ENCODE assay signal across 13 cellular contexts in genomic region chr10:16788125-16788524, GRCh38. TPM values are rescaled to one million over a fixed set of nuclear protein-coding genes. Genes with fewer than 3 reads are reported as not detected.
DNase-seq lines count a peak whose midpoint lies in the region; ATAC-seq lines count a peak whose summit lies in the region.
"Had no signal": no experiment of that assay in that cellular context is flagged by ENCODE, and none has a peak within 500 bp of the region (broad histone marks: within the 10 kb centered on the region; RNA-seq: fewer than 3 reads in every experiment).

No MANE protein-coding gene starts in this region.

- intact Hi-C loops in activated CD4-positive, alpha-beta T cell treated with anti-CD3 and anti-CD28 coated beads for 36 hours (cut with DNase I, micrococcal nuclease) = loop anchor here in 1 of 2 experiments (5.0 kb wide), 1 partner anchor 926 kb away; the partner anchor contains the start of gene MINDY3
- intact Hi-C loops in activated CD4-positive, alpha-beta memory T cell treated with anti-CD3 and anti-CD28 coated beads for 36 hours (cut with micrococcal nuclease) = no loop called here

- H3K4me1 Mint-ChIP-seq in activated CD4-positive, alpha-beta T cell treated with anti-CD3 and anti-CD28 coated beads for 36 hours = peaks cover 31% of the 10 kb centered on the region
- peaks cover 27% of the 10 kb centered on the region for H3K4me1 Mint-ChIP-seq in activated CD4-positive, alpha-beta memory T cell treated with anti-CD3 and anti-CD28 coated beads for 36 hours (ENCODE audit: low read depth)
- H3K4me1 Mint-ChIP-seq in natural killer cell treated with Interleukin-12 subunit alpha and Interleukin-12 subunit beta and Interleukin-15 and Interleukin-18, amount 100 ng/mL, for 72 hours (ENCODE audit: low read depth in 2 of 2) = peaks cover 43 to 56% of the 10 kb centered on the region in 2 donors

- peaks cover 45% of the 10 kb centered on the region for H3K36me3 Mint-ChIP-seq in activated CD4-positive, alpha-beta T cell treated with anti-CD3 and anti-CD28 coated beads for 36 hours (ENCODE audit: low read depth)
- H3K36me3 Mint-ChIP-seq in activated CD4-positive, alpha-beta memory T cell treated with anti-CD3 and anti-CD28 coated beads for 36 hours = peaks cover 22% of the 10 kb centered on the region
- H3K36me3 Mint-ChIP-seq in natural killer cell treated with Interleukin-12 subunit alpha and Interleukin-12 subunit beta and Interleukin-15 and Interleukin-18, amount 100 ng/mL, for 72 hours = peaks cover 13% of the 10 kb centered on the region

- no peaks in the 10 kb centered on the region for H3K27me3 Mint-ChIP-seq in activated CD4-positive, alpha-beta T cell treated with anti-CD3 and anti-CD28 coated beads for 36 hours
- no peaks in the 10 kb centered on the region for H3K27me3 Mint-ChIP-seq in activated CD4-positive, alpha-beta memory T cell treated with anti-CD3 and anti-CD28 coated beads for 36 hours
- H3K27me3 Mint-ChIP-seq in natural killer cell treated with Interleukin-12 subunit alpha and Interleukin-12 subunit beta and Interleukin-15 and Interleukin-18, amount 100 ng/mL, for 72 hours = no peaks in the 10 kb centered on the region

- DNase-seq in activated CD4-positive, alpha-beta T cell treated with anti-CD3 and anti-CD28 coated beads for 36 hours = peak; percentile 34
- DNase-seq in activated CD4-positive, alpha-beta T cell treated with anti-CD3 and anti-CD28 coated beads, Interleukin-2, amount 50 U/mL, for 4 hours = no peak
- DNase-seq in activated CD4-positive, alpha-beta memory T cell treated with anti-CD3 and anti-CD28 coated beads for 36 hours = peak; percentile 51
- DNase-seq in natural killer cell treated with Interleukin-12 subunit alpha and Interleukin-12 subunit beta and Interleukin-15 and Interleukin-18, amount 100 ng/mL, for 72 hours (ENCODE audit: low spot score) = no peak
- no peak for DNase-seq in NCI-H1417 (lab: John Stamatoyannopoulos, UW)
- no peak for DNase-seq in NK-92 (lab: John Stamatoyannopoulos, UW; ENCODE audit: unreplicated experiment)
- DNase-seq: 8988T, foreskin keratinocyte, NCI-H1105, NCI-H774, SJCRH30 had no signal

- H3K4me3 Mint-ChIP-seq in activated CD4-positive, alpha-beta T cell treated with anti-CD3 and anti-CD28 coated beads for 36 hours = peak overlapping the region; percentile 63
- peak overlapping the region; percentile 59 for H3K4me3 Mint-ChIP-seq in activated CD4-positive, alpha-beta memory T cell treated with anti-CD3 and anti-CD28 coated beads for 36 hours
- peak overlapping the region; percentile 75 for H3K4me3 Mint-ChIP-seq in natural killer cell treated with Interleukin-12 subunit alpha and Interleukin-12 subunit beta and Interleukin-15 and Interleukin-18, amount 100 ng/mL, for 72 hours

- POLR2A ChIA-PET in activated CD4-positive, alpha-beta T cell treated with anti-CD3 and anti-CD28 coated beads for 36 hours (lab: Charles Lee) = no interaction called here
- POLR2A ChIA-PET in activated CD4-positive, alpha-beta memory T cell treated with anti-CD3 and anti-CD28 coated beads for 36 hours (lab: Charles Lee) = interaction anchor here (0.6 to 1.1 kb wide), 2 partner anchors 29 to 830 kb away, joined by 3 read pairs; partner anchors contain the start of gene RSU1

- H3K27ac Mint-ChIP-seq in activated CD4-positive, alpha-beta T cell treated with anti-CD3 and anti-CD28 coated beads for 36 hours = peak overlapping the region; percentile 96
- peak overlapping the region; percentile 86 for H3K27ac Mint-ChIP-seq in activated CD4-positive, alpha-beta memory T cell treated with anti-CD3 and anti-CD28 coated beads for 36 hours
- H3K27ac Mint-ChIP-seq in natural killer cell treated with Interleukin-12 subunit alpha and Interleukin-12 subunit beta and Interleukin-15 and Interleukin-18, amount 100 ng/mL, for 72 hours = peak overlapping the region; percentile 81 to 84

- H3K9me3 Mint-ChIP-seq in activated CD4-positive, alpha-beta T cell treated with anti-CD3 and anti-CD28 coated beads for 36 hours (ENCODE audit: low read depth) = peaks cover 9% of the 10 kb centered on the region
- peaks cover 2% of the 10 kb centered on the region for H3K9me3 Mint-ChIP-seq in activated CD4-positive, alpha-beta memory T cell treated with anti-CD3 and anti-CD28 coated beads for 36 hours
- no peaks in the 10 kb centered on the region for H3K9me3 Mint-ChIP-seq in natural killer cell treated with Interleukin-12 subunit alpha and Interleukin-12 subunit beta and Interleukin-15 and Interleukin-18, amount 100 ng/mL, for 72 hours

- CTCF ChIA-PET in activated CD4-positive, alpha-beta T cell treated with anti-CD3 and anti-CD28 coated beads for 36 hours (lab: Charles Lee) = no interaction called here
- CTCF ChIA-PET in activated CD4-positive, alpha-beta memory T cell treated with anti-CD3 and anti-CD28 coated beads for 36 hours (lab: Charles Lee) = interaction anchor here (0.7 to 1.5 kb wide), 2 partner anchors 9 to 30 kb away, joined by 3 read pairs; partner anchors contain the start of gene RSU1

- peak; percentile 68 for ATAC-seq in activated CD4-positive, alpha-beta T cell treated with anti-CD3 and anti-CD28 coated beads for 36 hours
- ATAC-seq in HG02610 (IDR thresholded peaks at IDR 0.05; ENCODE audit: unreplicated experiment) (peak; percentile 53), GM21515 (IDR thresholded peaks at IDR 0.05; ENCODE audit: unreplicated experiment) (no peak)
- peak; percentile 57 to 77 for ATAC-seq in natural killer cell treated with Interleukin-12 subunit alpha and Interleukin-12 subunit beta and Interleukin-15 and Interleukin-18, amount 100 ng/mL, for 72 hours
- ATAC-seq: foreskin keratinocyte had no signal

RNA-seq across cellular contexts. Expression of gene RSU1, which starts 29.1 kb away (rescaled TPM):
- total RNA-seq in activated CD4-positive, alpha-beta T cell treated with anti-CD3 and anti-CD28 coated beads for 36 hours = 10 to 100 TPM; 38.4 to 62.8 TPM
- total RNA-seq in activated CD4-positive, alpha-beta memory T cell treated with anti-CD3 and anti-CD28 coated beads for 36 hours = 10 to 100 TPM; 60.6 to 61.9 TPM
- 100 to 1,000 TPM; 108 to 200 TPM for total RNA-seq in natural killer cell treated with Interleukin-12 subunit alpha and Interleukin-12 subunit beta and Interleukin-15 and Interleukin-18, amount 100 ng/mL, for 72 hours

Comparison
In these comparisons a context has a peak if more than half of its experiments do, and no peak if none do; other contexts are left out.
1. DNase-seq: peak in activated CD4-positive, alpha-beta T cell treated with anti-CD3 and anti-CD28 coated beads for 36 hours (single experiment) and activated CD4-positive, alpha-beta memory T cell treated with anti-CD3 and anti-CD28 coated beads for 36 hours (single experiment); none in activated CD4-positive, alpha-beta T cell treated with anti-CD3 and anti-CD28 coated beads, Interleukin-2, amount 50 U/mL, for 4 hours (0 of 2), natural killer cell treated with Interleukin-12 subunit alpha and Interleukin-12 subunit beta and Interleukin-15 and Interleukin-18, amount 100 ng/mL, for 72 hours (single experiment), NCI-H1417 (0 of 3) and NK-92 (single experiment).
2. Peak in every context shown above with its lines, with median percentiles within 50 percentile points of each other: H3K27ac Mint-ChIP-seq and H3K4me3 Mint-ChIP-seq.